17 cellular contexts compared by ENCODE assay signal in genomic region chr14:67579636-67580035, GRCh38. TPM values are rescaled to one million over a fixed set of nuclear protein-coding genes. Genes with fewer than 3 reads are reported as not detected.
A peak's percentile ranks its signal among the peaks of the same experiment; 100 is the strongest.
DNase-seq lines count a peak whose midpoint lies in the region; ATAC-seq and TF ChIP-seq lines count a peak whose summit lies in the region.
"Had no signal": no experiment of that assay in that cellular context is flagged by ENCODE, and none has a peak within 500 bp of the region (broad histone marks: within the 10 kb centered on the region; RNA-seq: fewer than 3 reads in every experiment).

No MANE protein-coding gene starts in this region.

- ATAC-seq in sciatic nerve (no peak), GM18861 (IDR thresholded peaks at IDR 0.05; ENCODE audit: unreplicated experiment) (no peak)
- ATAC-seq: A549 had no signal

- H3K36me3 ChIP-seq in OCI-LY7 (ENCODE audit: insufficient read depth, low read length) = no peaks in the 10 kb centered on the region

- no peak overlapping the region for H3K4me3 ChIP-seq in OCI-LY7 (ENCODE audit: low read depth, low read length, poor library complexity, severe bottlenecking)
- H3K4me3 ChIP-seq: A549 had no signal

- no peak overlapping the region for H3K27ac ChIP-seq in OCI-LY7 (ENCODE audit: low read depth, low read length, poor library complexity, severe bottlenecking)
- H3K27ac ChIP-seq: 22Rv1, A549, C4-2B had no signal

- H2AFZ ChIP-seq in OCI-LY7 (ENCODE audit: low read length) = no peak overlapping the region

- CTCF ChIA-PET in OCI-LY7 (lab: Charles Lee; ENCODE audit: unreplicated experiment) = no interaction called here

- H3K79me2 ChIP-seq in OCI-LY7 (ENCODE audit: insufficient read depth, low read depth, low read length) = no peaks in the 10 kb centered on the region

- DNase-seq in activated effector memory CD4-positive, alpha-beta T cell treated with anti-CD3 and anti-CD28 coated beads, Interleukin-2, amount 50 U/mL, for 16 hours = peak; percentile 47
- DNase-seq in activated effector memory CD4-positive, alpha-beta T cell treated with Interleukin-2 at 50 U/mL for 16 hours = no peak
- DNase-seq in islet precursor cell (peak; percentile 44), sciatic nerve (ENCODE audit: low spot score) (peak; percentile 31), OCI-LY7 (ENCODE audit: low spot score) (no peak)
- no peak for DNase-seq in activated T-cell treated with anti-CD3 and anti-CD28 coated beads, Interleukin-2, amount 50 U/mL, for 1 hour
- DNase-seq: AML-193; Caco-2; CD4-positive, alpha-beta T cell; DMS153; DMS79; GDM1; H9 had no signal

- intact Hi-C loops in sciatic nerve (cut with DNase I) = no loop called here
- intact Hi-C loops in OCI-LY7 (cut with micrococcal nuclease; ENCODE audit: unreplicated experiment) = no loop called here

- no peaks in the 10 kb centered on the region for H3K9me2 ChIP-seq in OCI-LY7 (ENCODE audit: insufficient read depth, low read length)

- no peak for TF ChIP-seq CTCF in OCI-LY7 (conservative IDR thresholded peaks at IDR 0.05; ENCODE audit: low read length)

- no peaks in the 10 kb centered on the region for H3K9me3 ChIP-seq in OCI-LY7 (ENCODE audit: low read length)
- H3K9me3 ChIP-seq: A549, Caco-2 had no signal

- no TSS peak for BruUV-seq in OCI-LY7 (replicated peaks; lab: Mats Ljungman, UMichigan)

- no peaks in the 10 kb centered on the region for H3K4me1 ChIP-seq in OCI-LY7 (ENCODE audit: insufficient read depth, low read length, poor library complexity, severe bottlenecking)
- H3K4me1 ChIP-seq: A549 had no signal

- H4K20me1 ChIP-seq in OCI-LY7 (ENCODE audit: insufficient read depth, low read length) = no peaks in the 10 kb centered on the region

- POLR2A ChIA-PET in OCI-LY7 (lab: Charles Lee) = no interaction called here

- no peak overlapping the region for H3K4me2 ChIP-seq in OCI-LY7 (ENCODE audit: low read length)
- H3K4me2 ChIP-seq: A549 had no signal

RNA-seq across cellular contexts. Expression of gene PIGH, which starts 20.4 kb away (rescaled TPM):
- total RNA-seq in sciatic nerve (21.6 TPM), OCI-LY7 (2022) (12.0 and 15.5 TPM in 2 replicates)
- total RNA-seq in OCI-LY7 (2014; rRNA removed; shearing (Covaris generic)) = 19.7 and 23.0 TPM in 2 replicates

RNA-seq across cellular contexts. Expression of gene ARG2, which starts 40.1 kb away (rescaled TPM):
- total RNA-seq in sciatic nerve (2.8 TPM), OCI-LY7 (2022) (2.0 and 3.4 TPM in 2 replicates)
- total RNA-seq in OCI-LY7 (2014; rRNA removed; shearing (Covaris generic)) = 2.9 and 4.2 TPM in 2 replicates

RNA-seq across cellular contexts. Expression of gene PLEKHH1, which starts 46.5 kb away (rescaled TPM):
- total RNA-seq in sciatic nerve (6.1 TPM), OCI-LY7 (2022) (not detected in 2 replicates)
- total RNA-seq in OCI-LY7 (2014; rRNA removed; shearing (Covaris generic)) = not detected in 2 replicates

Comparison
In these comparisons a context has a peak if more than half of its experiments do, and no peak if none do; other contexts are left out.
1. DNase-seq: peak in activated effector memory CD4-positive, alpha-beta T cell treated with anti-CD3 and anti-CD28 coated beads, Interleukin-2, amount 50 U/mL, for 16 hours (single experiment), islet precursor cell (single experiment) and sciatic nerve (single experiment); none in activated effector memory CD4-positive, alpha-beta T cell treated with Interleukin-2 at 50 U/mL for 16 hours (single experiment), activated T-cell treated with anti-CD3 and anti-CD28 coated beads, Interleukin-2, amount 50 U/mL, for 1 hour (single experiment) and OCI-LY7 (single experiment).